In genomic region chr4:168474660-168475320, GRCh38 we compare ENCODE assay signal across 1 cellular context.
TF ChIP-seq lines count a peak whose summit lies in the region.

No MANE protein-coding gene starts in this region.

TF ChIP-seq in HEK293, 187 proteins besides CTCF, POLR2A, EP300 and RAD21 (continued from another document):
- TF ChIP-seq AEBP2 (tag by site-specific recombination; IDR thresholded peaks at IDR 0.05; ENCODE audit: borderline replicate concordance) (no peak), PRDM6 (tag by site-specific recombination; IDR thresholded peaks at IDR 0.05) (peak; percentile 22; the same call in 1 of the 2 replicates), ZNF626 (tag by site-specific recombination; IDR thresholded peaks at IDR 0.05) (no peak), ZNF391 (tag by site-specific recombination; IDR thresholded peaks at IDR 0.05; ENCODE audit: borderline replicate concordance, low read depth) (no peak), ZNF830 (tag by site-specific recombination; IDR thresholded peaks at IDR 0.05; ENCODE audit: low read depth) (no peak), HOXA7 (CRISPR knock-in tag; IDR thresholded peaks at IDR 0.05; ENCODE audit: borderline replicate concordance) (no peak)
TF ChIP-seq in HEK293: peak in this region for 2.
